8 cellular contexts compared by ENCODE assay signal in genomic region chr17:17839792-17840707, GRCh38. TPM values are rescaled to one million over a fixed set of nuclear protein-coding genes. Genes with fewer than 3 reads are reported as not detected.
A peak's percentile ranks its signal among the peaks of the same experiment; 100 is the strongest.
DNase-seq lines count a peak whose midpoint lies in the region; ATAC-seq, FAIRE-seq and TF ChIP-seq lines count a peak whose summit lies in the region.

No MANE protein-coding gene starts in this region.

- H3K4me3 Mint-ChIP-seq in activated naive CD4-positive, alpha-beta T cell treated with anti-CD3 and anti-CD28 coated beads, Interleukin-2, amount 10 ng/mL, durations not matched to agents 7 days and 5 days: peak overlapping the region; percentile 81

- FAIRE-seq in frontal cortex (lab: Jason Lieb, UNC): no peak

- peaks cover 57% of the 10 kb centered on the region for H3K4me1 Mint-ChIP-seq in activated naive CD4-positive, alpha-beta T cell treated with anti-CD3 and anti-CD28 coated beads, Interleukin-2, amount 10 ng/mL, durations not matched to agents 7 days and 5 days

- CTCF ChIA-PET in activated naive CD4-positive, alpha-beta T cell treated with anti-CD3 and anti-CD28 coated beads, Interleukin-2, amount 10 ng/mL, durations not matched to agents 7 days and 5 days (lab: Charles Lee): interaction anchor here (0.9 to 1.8 kb wide), 2 partner anchors 9 kb away, joined by 3 to 12 read pairs; no protein-coding TSS in a partner anchor

- peaks cover 4% of the 10 kb centered on the region for H3K27me3 Mint-ChIP-seq in activated naive CD4-positive, alpha-beta T cell treated with anti-CD3 and anti-CD28 coated beads, Interleukin-2, amount 10 ng/mL, durations not matched to agents 7 days and 5 days

- H3K9me3 ChIP-seq in SJCRH30 (replicated peaks) (no peaks in the 10 kb centered on the region), neutrophil (no peaks in the 10 kb centered on the region)

- peaks cover 10% of the 10 kb centered on the region for H3K36me3 Mint-ChIP-seq in activated naive CD4-positive, alpha-beta T cell treated with anti-CD3 and anti-CD28 coated beads, Interleukin-2, amount 10 ng/mL, durations not matched to agents 7 days and 5 days

- TF ChIP-seq CTCF in neutrophil (IDR thresholded peaks at IDR 0.05): peak; percentile 34

- H3K27ac ChIP-seq in SJCRH30: peak overlapping the region; percentile 78
- H3K27ac ChIP-seq in neutrophil: peak overlapping the region; percentile 100
- peak overlapping the region; percentile 100 for H3K27ac ChIP-seq in substantia nigra (ENCODE audit: low read depth, low read length, poor library complexity, severe bottlenecking)

- DNase-seq in DMS153 treated with DMSO at 0.1 percent for 48 hours (lab: John Stamatoyannopoulos, UW; ENCODE audit: unreplicated experiment): peak; percentile 13
- DNase-seq in Kasumi-1 (lab: John Stamatoyannopoulos, UW): peak; percentile 33 to 37
- peak; percentile 95 to 97 for DNase-seq in SJCRH30
- DNase-seq in activated naive CD4-positive, alpha-beta T cell treated with anti-CD3 and anti-CD28 coated beads, Interleukin-2, amount 10 ng/mL, durations not matched to agents 7 days and 5 days: peak; percentile 89
- peak; percentile 93 to 94 for DNase-seq in frontal cortex (ENCODE audit: low spot score in 2 of 2)
- DNase-seq in substantia nigra (lab: John Stamatoyannopoulos, UW): peak; percentile 52 to 99 (median 88)

- H3K4me1 ChIP-seq in SJCRH30: peaks cover 43% of the 10 kb centered on the region
- peaks cover 55 to 59% of the 10 kb centered on the region in 2 experiments for H3K4me1 ChIP-seq in neutrophil (ENCODE audit: control insufficient read depth in 1 of 2, insufficient read depth in 1 of 2, low read depth in 1 of 2, low read length in 1 of 2)

- ATAC-seq in GM21717 (IDR thresholded peaks at IDR 0.05; ENCODE audit: unreplicated experiment): peak; percentile 51

- H3K27me3 ChIP-seq in SJCRH30 (no peaks in the 10 kb centered on the region), neutrophil (no peaks in the 10 kb centered on the region)

- H3K36me3 ChIP-seq in SJCRH30 (no peaks in the 10 kb centered on the region), neutrophil (no peaks in the 10 kb centered on the region)

- no peaks in the 10 kb centered on the region for H3K9me3 Mint-ChIP-seq in activated naive CD4-positive, alpha-beta T cell treated with anti-CD3 and anti-CD28 coated beads, Interleukin-2, amount 10 ng/mL, durations not matched to agents 7 days and 5 days

- peak overlapping the region; percentile 96 for H3K27ac Mint-ChIP-seq in activated naive CD4-positive, alpha-beta T cell treated with anti-CD3 and anti-CD28 coated beads, Interleukin-2, amount 10 ng/mL, durations not matched to agents 7 days and 5 days

- H3K4me3 ChIP-seq in SJCRH30: peak overlapping the region; percentile 62
- H3K4me3 ChIP-seq in neutrophil (ENCODE audit: low read depth in 1 of 2, low read length in 1 of 2): peak overlapping the region; percentile 68 to 85

RNA-seq across cellular contexts. Expression of gene SREBF1, which starts 3.3 kb away (rescaled TPM):
- 65.3 and 74.1 TPM in 2 replicates for total RNA-seq in SJCRH30 (2014; rRNA removed; shearing (Covaris generic))
- 17.5 TPM for total RNA-seq in frontal cortex

Comparison
In these comparisons a context has a peak if more than half of its experiments do, and no peak if none do; other contexts are left out.
1. Peak in every context shown above with its lines: DNase-seq, ATAC-seq, H3K4me3 ChIP-seq and H3K27ac ChIP-seq.
2. DNase-seq: peak in every context shown above with its lines; median percentile 96 in SJCRH30; 94 in frontal cortex; 89 in activated naive CD4-positive, alpha-beta T cell treated with anti-CD3 and anti-CD28 coated beads, Interleukin-2, amount 10 ng/mL, durations not matched to agents 7 days and 5 days; 88 in substantia nigra; 35 in Kasumi-1; 13 in DMS153 treated with DMSO at 0.1 percent for 48 hours.